In the genomic region with DNA sequence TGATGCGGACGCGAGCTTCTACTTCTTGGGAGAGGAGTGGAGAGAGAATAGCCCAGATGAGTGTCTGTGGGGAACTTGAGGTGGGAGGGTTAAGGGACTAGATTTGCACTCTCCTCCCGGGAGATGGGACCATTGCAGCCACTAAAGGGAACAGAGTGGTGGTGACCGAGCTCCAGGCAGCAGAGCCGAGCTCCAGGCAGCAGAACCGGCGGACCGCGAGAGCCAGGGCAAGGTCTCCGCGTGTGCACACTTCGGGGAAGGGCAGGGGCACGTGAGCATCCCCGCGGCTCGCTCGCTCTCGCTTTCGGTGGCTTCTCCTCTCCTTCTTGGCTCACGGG, we compare ENCODE assay signal across 8 cellular contexts. TPM values are rescaled to one million over a fixed set of nuclear protein-coding genes. Genes with fewer than 3 reads are reported as not detected.
A peak's percentile ranks its signal among the peaks of the same experiment; 100 is the strongest.
DNase-seq lines count a peak whose midpoint lies in the region; ATAC-seq, FAIRE-seq and TF ChIP-seq lines count a peak whose summit lies in the region.

No MANE protein-coding gene starts in this region.

- H3K9ac ChIP-seq in GM12878 (ENCODE audit: control insufficient read depth, insufficient read depth, low read length) (no peak overlapping the region), HepG2 (ENCODE audit: insufficient read depth, low read depth, low read length) (peak overlapping the region; percentile 84)

- in situ Hi-C loops in GM12878 (cut with MboI) (no loop called here), HepG2 (cut with HindIII; ENCODE audit: extremely low pct_ligation_motif_present, low pct_unique_long_range_greater_than_20kb) (no loop called here)

- H4K20me1 ChIP-seq in GM12878 (ENCODE audit: control insufficient read depth, insufficient read depth) (no peaks in the 10 kb centered on the region), HepG2 (ENCODE audit: insufficient read depth, low read length) (no peaks in the 10 kb centered on the region)

- SMC1A ChIA-PET in GM12878 (lab: Charles Lee; ENCODE audit: uncharacterized antibody, unreplicated experiment) = interaction anchor here (0.5 kb wide), 1 partner anchor 390 kb away, joined by 3 read pairs; no protein-coding TSS in a partner anchor

- RAD21 ChIA-PET in GM12878 (lab: Charles Lee; ENCODE audit: unreplicated experiment) = no interaction called here

- TF ChIP-seq POLR2A in GM12878 (IDR thresholded peaks at IDR 0.05; ENCODE audit: low read depth, low read length) = no peak
- TF ChIP-seq POLR2A in HepG2 (IDR thresholded peaks at IDR 0.05; ENCODE audit: insufficient read depth in 1 of 2, low read depth in 2 of 2, low read length in 2 of 2) = no peak
- no peak for TF ChIP-seq POLR2A in tibial nerve (IDR thresholded peaks at IDR 0.05)

- no peaks in the 10 kb centered on the region for H3K9me3 Mint-ChIP-seq in activated CD4-positive, alpha-beta T cell treated with anti-CD3 and anti-CD28 coated beads for 36 hours (ENCODE audit: low read depth)

- H3K4me3 Mint-ChIP-seq in activated CD4-positive, alpha-beta T cell treated with anti-CD3 and anti-CD28 coated beads for 36 hours = peak overlapping the region; percentile 62

- DNase-seq in activated CD4-positive, alpha-beta T cell treated with anti-CD3 and anti-CD28 coated beads for 36 hours = no peak
- no peak for DNase-seq in activated CD4-positive, alpha-beta T cell treated with anti-CD3 and anti-CD28 coated beads, Interleukin-2, amount 50 U/mL, for 4 hours
- no peak for DNase-seq in GM12878 (ENCODE audit: low read depth, low spot score)
- DNase-seq in HepG2 (ENCODE audit: low spot score) = no peak
- DNase-seq in tibial nerve (ENCODE audit: low spot score in 2 of 2) = no peak
- DNase-seq in glomerular visceral epithelial cell (ENCODE audit: extremely low spot score) = no peak
- DNase-seq in GOT3 (lab: John Stamatoyannopoulos, UW) = no peak

- FAIRE-seq in GM12878 (lab: Jason Lieb, UNC) (no peak), HepG2 (lab: Jason Lieb, UNC) (no peak)

- H2AFZ ChIP-seq in GM12878 (ENCODE audit: control insufficient read depth, low read depth, low read length) (no peak overlapping the region), HepG2 (ENCODE audit: low read length) (no peak overlapping the region)

- TF ChIP-seq CTCF in GM12878 (IDR thresholded peaks at IDR 0.05 in 2 of 3, conservative IDR thresholded peaks at IDR 0.05 in 1 of 3; ENCODE audit: control insufficient read depth in 2 of 3, extremely low read depth in 1 of 3, insufficient read depth in 1 of 3, low read depth in 3 of 3, low read length in 3 of 3) = no peak
- 0 out of 2 replicates have a peak, but pooled peaks have one; percentile 2 for TF ChIP-seq CTCF in HepG2 (CRISPR knock-in tag; IDR thresholded peaks at IDR 0.05)
- TF ChIP-seq CTCF in tibial nerve (IDR thresholded peaks at IDR 0.05) = no peak

- BruUV-seq in GM12878 (replicated peaks; lab: Mats Ljungman, UMichigan) = no TSS peak
- TSS peak; percentile 33 for BruUV-seq in HepG2 (replicated peaks; lab: Mats Ljungman, UMichigan)

- TF ChIP-seq EP300 in GM12878 (IDR thresholded peaks at IDR 0.05; ENCODE audit: borderline replicate concordance in 1 of 2, control insufficient read depth in 1 of 2, low read depth in 2 of 2, low read length in 2 of 2) = no peak
- TF ChIP-seq EP300 in HepG2 (IDR thresholded peaks at IDR 0.05; ENCODE audit: low read depth in 2 of 2, low read length in 2 of 2) = no peak
- TF ChIP-seq EP300 in HepG2 (CRISPR knock-in tag; IDR thresholded peaks at IDR 0.05; ENCODE audit: borderline replicate concordance) = no peak
- TF ChIP-seq EP300 in tibial nerve (IDR thresholded peaks at IDR 0.05) = no peak

- peak; percentile 39 for ATAC-seq in activated CD4-positive, alpha-beta T cell treated with anti-CD3 and anti-CD28 coated beads for 36 hours
- ATAC-seq in GM12878 = peak; percentile 48; the same call in 2 of the 3 replicates
- ATAC-seq in HepG2 = peak; percentile 23
- ATAC-seq in HG03460 (IDR thresholded peaks at IDR 0.05; ENCODE audit: unreplicated experiment) = no peak

- WGBS in GM12878 (ENCODE audit: insufficient coverage, insufficient replicate concordance, low lambda C conversion rate, missing lambda C conversion rate) = 10% methylated on average over 13 of the region's 21 CpGs
- WGBS in HepG2 (ENCODE audit: low lambda C conversion rate) = 36% methylated on average over 5 of the region's 21 CpGs
- WGBS in tibial nerve, 2 donors = 0 to 2% methylated on average over 15 to 21 of the region's 21 CpGs

- CTCF ChIA-PET in activated CD4-positive, alpha-beta T cell treated with anti-CD3 and anti-CD28 coated beads for 36 hours (lab: Charles Lee) = interaction anchor here (0.6 to 1.5 kb wide), 3 partner anchors 9 to 498 kb away, joined by 3 to 9 read pairs (median 4); no protein-coding TSS in a partner anchor
- CTCF ChIA-PET in GM12878 (lab: Yijun Ruan, JAX) (interaction anchor here (0.8 kb wide), 1 partner anchor 8 kb away, joined by 3 read pairs; no protein-coding TSS in a partner anchor), HepG2 (lab: Yijun Ruan, JAX; ENCODE audit: low intra/inter-chr PET ratio, low total read pairs) (no interaction called here)

- no peaks in the 10 kb centered on the region for H3K36me3 ChIP-seq in GM12878 (ENCODE audit: control insufficient read depth in 2 of 2, insufficient read depth in 2 of 2, low read length in 1 of 2)
- H3K36me3 ChIP-seq in HepG2 (replicated peaks in 1 of 2; ENCODE audit: control insufficient read depth in 1 of 2, insufficient read depth in 2 of 2, low read length in 2 of 2) = peaks cover 10 to 34% of the 10 kb centered on the region in 2 experiments; a peak in 4 of 5 replicates
- H3K36me3 ChIP-seq in tibial nerve = no peaks in the 10 kb centered on the region

- no peak overlapping the region for H3K4me3 ChIP-seq in GM12878
- H3K4me3 ChIP-seq in HepG2 (replicated peaks in 1 of 3; ENCODE audit: insufficient read depth in 1 of 3, low read depth in 2 of 3, low read length in 3 of 3) = peak overlapping the region; percentile 84 to 97 (median 92)
- H3K4me3 ChIP-seq in tibial nerve = peak overlapping the region; percentile 32 to 61 (median 51)

- intact Hi-C loops in activated CD4-positive, alpha-beta T cell treated with anti-CD3 and anti-CD28 coated beads for 36 hours (cut with DNase I, micrococcal nuclease) = no loop called here
- intact Hi-C loops in GM12878 (cut with micrococcal nuclease; ENCODE audit: unreplicated experiment) = no loop called here
- intact Hi-C loops in HepG2 (cut with micrococcal nuclease; ENCODE audit: unreplicated experiment) = no loop called here

- TF ChIP-seq RAD21 in GM12878 (IDR thresholded peaks at IDR 0.05; ENCODE audit: insufficient read depth, low read depth, low read length) = no peak
- TF ChIP-seq RAD21 in HepG2 (CRISPR knock-in tag; IDR thresholded peaks at IDR 0.05) = no peak

- no peak overlapping the region for H3K27ac Mint-ChIP-seq in activated CD4-positive, alpha-beta T cell treated with anti-CD3 and anti-CD28 coated beads for 36 hours

- peaks cover 10% of the 10 kb centered on the region for H3K4me1 Mint-ChIP-seq in activated CD4-positive, alpha-beta T cell treated with anti-CD3 and anti-CD28 coated beads for 36 hours

- no peaks in the 10 kb centered on the region for H3K36me3 Mint-ChIP-seq in activated CD4-positive, alpha-beta T cell treated with anti-CD3 and anti-CD28 coated beads for 36 hours (ENCODE audit: low read depth)

- H3K4me2 ChIP-seq in GM12878 (ENCODE audit: control insufficient read depth, insufficient read depth) (no peak overlapping the region), HepG2 (ENCODE audit: low read depth, low read length) (peak overlapping the region; percentile 93)

- H3K9me3 ChIP-seq in GM12878 (replicated peaks; ENCODE audit: control insufficient read depth, insufficient read depth, low read length) (no peaks in the 10 kb centered on the region), HepG2 (ENCODE audit: low read length) (no peaks in the 10 kb centered on the region), tibial nerve (no peaks in the 10 kb centered on the region)

- peaks cover 52% of the 10 kb centered on the region for H3K27me3 Mint-ChIP-seq in activated CD4-positive, alpha-beta T cell treated with anti-CD3 and anti-CD28 coated beads for 36 hours

- H3K79me2 ChIP-seq in GM12878 (ENCODE audit: control insufficient read depth, insufficient read depth, low read length) (no peaks in the 10 kb centered on the region), HepG2 (ENCODE audit: insufficient read depth, low read length) (peaks cover 34% of the 10 kb centered on the region)

- H3K27me3 ChIP-seq in GM12878 (replicated peaks in 1 of 2; ENCODE audit: control insufficient read depth in 2 of 2, insufficient read depth in 2 of 2, low read length in 1 of 2) (peaks cover 20 to 32% of the 10 kb centered on the region in 2 experiments), HepG2 (ENCODE audit: control insufficient read depth in 1 of 2, insufficient read depth in 2 of 2, low read length in 2 of 2) (no peaks in the 10 kb centered on the region; a peak in 1 of 5 replicates), tibial nerve (peaks cover 0 to 56% of the 10 kb centered on the region in 2 donors)

- no peaks in the 10 kb centered on the region for H3K4me1 ChIP-seq in GM12878 (ENCODE audit: control insufficient read depth, insufficient read depth, low read length)
- H3K4me1 ChIP-seq in HepG2 (ENCODE audit: insufficient read depth, low read length) = peaks cover 67% of the 10 kb centered on the region
- peaks cover 0 to 25% (median 4%) of the 10 kb centered on the region in 4 donors for H3K4me1 ChIP-seq in tibial nerve

- H3K27ac ChIP-seq in GM12878 (ENCODE audit: control insufficient read depth, insufficient read depth) = no peak overlapping the region
- peak overlapping the region; percentile 99 for H3K27ac ChIP-seq in HepG2 (ENCODE audit: extremely low read length, insufficient read depth, low read length)
- H3K27ac ChIP-seq in tibial nerve = no peak overlapping the region

- POLR2A ChIA-PET in activated CD4-positive, alpha-beta T cell treated with anti-CD3 and anti-CD28 coated beads for 36 hours (lab: Charles Lee) = interaction anchor here (1.0 kb wide), 1 partner anchor 72 kb away, joined by 4 read pairs; a partner anchor contains a TSS
- POLR2A ChIA-PET in GM12878 (lab: Charles Lee) (no interaction called here), HepG2 (lab: Yijun Ruan, JAX) (interaction anchor here (0.9 to 4.2 kb wide), 7 partner anchors 8 to 77 kb away, joined by 3 to 44 read pairs (median 4); a partner anchor contains a TSS)

RNA-seq across cellular contexts. Expression of a gene that starts 1.1 kb away (rescaled TPM):
- not detected for total RNA-seq in activated CD4-positive, alpha-beta T cell treated with anti-CD3 and anti-CD28 coated beads for 36 hours
- total RNA-seq in GM12878 (2013; cell fraction: nucleolus; rRNA removed) = not detected in 2 replicates
- total RNA-seq in GM12878 (2014; rRNA removed) (not detected in 2 replicates), GM12878 (2014; rRNA removed; fragmentation: Illumina TruSeq; extraction: Trizol) (not detected in 2 replicates), GM12878 (2021) (0.10 and 0.13 TPM in 2 replicates), HepG2 (2016; rRNA removed; fragmentation: Illumina TruSeq; extraction: Trizol) (31.2 and 51.8 TPM in 2 replicates), tibial nerve (not detected)
- polyA plus RNA-seq in GM12878 (2011; ENCODE audit: low read depth) = not detected
- polyA plus RNA-seq in GM12878 (2011; rRNA removed) (not detected in 2 replicates), GM12878 (2014; fragmentation: Illumina TruSeq; extraction: Trizol) (not detected in 2 replicates), GM12878 (2014; fragmentation: Nextera tagmentation; extraction: Ambion mirVana) (not detected), GM12878 (2014; rRNA removed) (not detected in 2 replicates), GM12878 (2016; fragmentation: Nextera tagmentation; extraction: Ambion mirVana) (under 1 TPM; 0.15 to 0.20 TPM), HepG2 (2011; rRNA removed) (30.1 and 35.7 TPM in 2 replicates)
- polyA plus RNA-seq in GM12878 (2011; cell fraction: cytosol; rRNA removed) = not detected in 2 replicates
- not detected in 2 replicates for polyA plus RNA-seq in GM12878 (2011; cell fraction: nucleus; rRNA removed)
- polyA plus RNA-seq in GM12878 (2012) = not detected in 2 replicates
- polyA minus RNA-seq in GM12878 (2011; rRNA and poly(A)+ RNA removed) = not detected in 2 replicates
- not detected in 2 replicates for polyA minus RNA-seq in GM12878 (2011; cell fraction: cytosol; rRNA and poly(A)+ RNA removed)
- not detected in 2 replicates for polyA minus RNA-seq in GM12878 (2011; cell fraction: nucleus; rRNA and poly(A)+ RNA removed)
- 9.5 and 9.8 TPM in 2 replicates for total RNA-seq in HepG2 (2016; cell fraction: cytosol; rRNA removed; fragmentation: Illumina TruSeq; extraction: Trizol; ENCODE audit: low read depth)
- total RNA-seq in HepG2 (2016; cell fraction: insoluble cytoplasmic fraction; rRNA removed; fragmentation: Illumina TruSeq; extraction: Trizol) = 29.4 and 52.8 TPM in 2 replicates
- 40.5 and 40.6 TPM in 2 replicates for total RNA-seq in HepG2 (2016; cell fraction: membrane; rRNA removed; fragmentation: Illumina TruSeq; extraction: Trizol)
- 59.8 and 72.1 TPM in 2 replicates for total RNA-seq in HepG2 (2016; cell fraction: nucleus; rRNA removed; fragmentation: Illumina TruSeq; extraction: Trizol)
- polyA plus RNA-seq in HepG2 (2011; cell fraction: cytosol; rRNA removed) = 21.8 and 38.4 TPM in 2 replicates
- 46.7 and 64.4 TPM in 2 replicates for polyA plus RNA-seq in HepG2 (2011; cell fraction: nucleus; rRNA removed)
- polyA plus RNA-seq in HepG2 (2012) = 27.1 and 28.5 TPM in 2 replicates
- polyA plus RNA-seq in HepG2 (2016; cell fraction: cytosol; fragmentation: Illumina TruSeq; extraction: Trizol; ENCODE audit: low read depth) = 14.9 and 15.4 TPM in 2 replicates
- 40.4 and 49.0 TPM in 2 replicates for polyA plus RNA-seq in HepG2 (2016; cell fraction: insoluble cytoplasmic fraction; fragmentation: Illumina TruSeq; extraction: Trizol; ENCODE audit: low read depth)
- polyA plus RNA-seq in HepG2 (2016; cell fraction: membrane; fragmentation: Illumina TruSeq; extraction: Trizol; ENCODE audit: low read depth) = 39.5 and 45.0 TPM in 2 replicates
- 130 and 131 TPM in 2 replicates for polyA plus RNA-seq in HepG2 (2016; cell fraction: nucleus; fragmentation: Illumina TruSeq; extraction: Trizol; ENCODE audit: insufficient read depth, low read depth)
- polyA minus RNA-seq in HepG2 (2011; rRNA and poly(A)+ RNA removed; ENCODE audit: low replicate concordance) = 0.07 and 131 TPM in 2 replicates
- 57.3 and 61.0 TPM in 2 replicates for polyA minus RNA-seq in HepG2 (2011; cell fraction: cytosol; rRNA and poly(A)+ RNA removed)
- 23.1 and 27.6 TPM in 2 replicates for polyA minus RNA-seq in HepG2 (2011; cell fraction: nucleus; rRNA and poly(A)+ RNA removed)

RNA-seq across cellular contexts. Expression of a gene that starts 46.0 kb away (rescaled TPM):
- under 1 TPM; 0.16 to 0.18 TPM for total RNA-seq in activated CD4-positive, alpha-beta T cell treated with anti-CD3 and anti-CD28 coated beads for 36 hours
- 10.0 and 14.3 TPM in 2 replicates for total RNA-seq in GM12878 (2013; cell fraction: nucleolus; rRNA removed)
- total RNA-seq in GM12878 (2014; rRNA removed) (0.05 and 0.06 TPM in 2 replicates), GM12878 (2014; rRNA removed; fragmentation: Illumina TruSeq; extraction: Trizol) (0.04 and 0.09 TPM in 2 replicates), GM12878 (2021) (0.21 and 0.74 TPM in 2 replicates), HepG2 (2016; rRNA removed; fragmentation: Illumina TruSeq; extraction: Trizol) (0.87 and 1.1 TPM in 2 replicates), tibial nerve (1 to 10 TPM in 2 of 4 donors, under 1 TPM in 2; 0.59 to 2.0 (median 1.1) TPM)
- 0.16 TPM for polyA plus RNA-seq in GM12878 (2011; ENCODE audit: low read depth)
- polyA plus RNA-seq in GM12878 (2011; rRNA removed) (0.18 and 0.27 TPM in 2 replicates), GM12878 (2014; fragmentation: Illumina TruSeq; extraction: Trizol) (0.18 and 0.29 TPM in 2 replicates), GM12878 (2014; fragmentation: Nextera tagmentation; extraction: Ambion mirVana) (under 1 TPM; 0.08 to 0.16 TPM), GM12878 (2014; rRNA removed) (0.24 and 0.41 TPM in 2 replicates), GM12878 (2016; fragmentation: Nextera tagmentation; extraction: Ambion mirVana) (under 1 TPM; 0.06 to 0.17 TPM), HepG2 (2011; rRNA removed) (0.39 and 0.55 TPM in 2 replicates)
- 0.19 and 0.22 TPM in 2 replicates for polyA plus RNA-seq in GM12878 (2011; cell fraction: cytosol; rRNA removed)
- 1.8 and 2.2 TPM in 2 replicates for polyA plus RNA-seq in GM12878 (2011; cell fraction: nucleus; rRNA removed)
- 0.37 and 0.55 TPM in 2 replicates for polyA plus RNA-seq in GM12878 (2012)
- polyA minus RNA-seq in GM12878 (2011; rRNA and poly(A)+ RNA removed) = 0.15 and 1.8 TPM in 2 replicates
- not detected in 2 replicates for polyA minus RNA-seq in GM12878 (2011; cell fraction: cytosol; rRNA and poly(A)+ RNA removed)
- 0.97 and 1.1 TPM in 2 replicates for polyA minus RNA-seq in GM12878 (2011; cell fraction: nucleus; rRNA and poly(A)+ RNA removed)
- 0.09 and 0.30 TPM in 2 replicates for total RNA-seq in HepG2 (2016; cell fraction: cytosol; rRNA removed; fragmentation: Illumina TruSeq; extraction: Trizol; ENCODE audit: low read depth)
- total RNA-seq in HepG2 (2016; cell fraction: insoluble cytoplasmic fraction; rRNA removed; fragmentation: Illumina TruSeq; extraction: Trizol) = 0.76 and 0.89 TPM in 2 replicates
- total RNA-seq in HepG2 (2016; cell fraction: membrane; rRNA removed; fragmentation: Illumina TruSeq; extraction: Trizol) = 0.46 and 0.55 TPM in 2 replicates
- total RNA-seq in HepG2 (2016; cell fraction: nucleus; rRNA removed; fragmentation: Illumina TruSeq; extraction: Trizol) = 1.1 and 1.5 TPM in 2 replicates
- polyA plus RNA-seq in HepG2 (2011; cell fraction: cytosol; rRNA removed) = 0.42 and 0.45 TPM in 2 replicates
- polyA plus RNA-seq in HepG2 (2011; cell fraction: nucleus; rRNA removed) = 1.8 and 2.0 TPM in 2 replicates
- 0.30 and 0.49 TPM in 2 replicates for polyA plus RNA-seq in HepG2 (2012)
- polyA plus RNA-seq in HepG2 (2016; cell fraction: cytosol; fragmentation: Illumina TruSeq; extraction: Trizol; ENCODE audit: low read depth) = 0.12 and 0.17 TPM in 2 replicates
- 1.1 and 1.3 TPM in 2 replicates for polyA plus RNA-seq in HepG2 (2016; cell fraction: insoluble cytoplasmic fraction; fragmentation: Illumina TruSeq; extraction: Trizol; ENCODE audit: low read depth)
- polyA plus RNA-seq in HepG2 (2016; cell fraction: membrane; fragmentation: Illumina TruSeq; extraction: Trizol; ENCODE audit: low read depth) = 0.44 and 0.58 TPM in 2 replicates
- polyA plus RNA-seq in HepG2 (2016; cell fraction: nucleus; fragmentation: Illumina TruSeq; extraction: Trizol; ENCODE audit: insufficient read depth, low read depth) = 2.5 and 2.7 TPM in 2 replicates
- 0.56 and 0.68 TPM in 2 replicates for polyA minus RNA-seq in HepG2 (2011; rRNA and poly(A)+ RNA removed; ENCODE audit: low replicate concordance)
- 0.59 and 0.79 TPM in 2 replicates for polyA minus RNA-seq in HepG2 (2011; cell fraction: cytosol; rRNA and poly(A)+ RNA removed)
- polyA minus RNA-seq in HepG2 (2011; cell fraction: nucleus; rRNA and poly(A)+ RNA removed) = 0.64 and 1.5 TPM in 2 replicates

Comparison
In these comparisons a context has a peak if more than half of its experiments do, and no peak if none do; other contexts are left out.
1. RNA of a gene that starts 1.1 kb away (total RNA-seq): 9.5 to 72.1 TPM in HepG2; not detected in activated CD4-positive, alpha-beta T cell treated with anti-CD3 and anti-CD28 coated beads for 36 hours, 0.10 to 0.13 TPM in GM12878 and not detected in tibial nerve; every median in the first group is over 4 times any median in the second.